Comparison of ENCODE assay signal across 8 cellular contexts in genomic region chr12:64256166-64256800, GRCh38. TPM values are rescaled to one million over a fixed set of nuclear protein-coding genes. Genes with fewer than 3 reads are reported as not detected.
A peak's percentile ranks its signal among the peaks of the same experiment; 100 is the strongest.
DNase-seq lines count a peak whose midpoint lies in the region; ATAC-seq and TF ChIP-seq lines count a peak whose summit lies in the region.

No MANE protein-coding gene starts in this region.

- TF ChIP-seq CTCF in AG09319 (IDR thresholded peaks at IDR 0.05; ENCODE audit: low read depth, low read length) (peak; percentile 53), astrocyte of the spinal cord (IDR thresholded peaks at IDR 0.05; ENCODE audit: low read depth, low read length) (peak; percentile 52)

- H3K27ac Mint-ChIP-seq in immature natural killer cell: peak overlapping the region in 1 of 6 donors; percentile 21

- H3K36me3 Mint-ChIP-seq in immature natural killer cell: no peaks in the 10 kb centered on the region

- in situ Hi-C loops in astrocyte of the spinal cord (cut with HindIII; ENCODE audit: low sequenced_read_pairs): no loop called here

- H3K4me3 Mint-ChIP-seq in immature natural killer cell: no peak overlapping the region

- H3K9me3 Mint-ChIP-seq in immature natural killer cell: no peaks in the 10 kb centered on the region

- no peak overlapping the region for H3K4me3 ChIP-seq in astrocyte of the spinal cord (ENCODE audit: low read depth, low read length)

- peaks cover 11 to 13% of the 10 kb centered on the region in 2 donors for H3K4me1 Mint-ChIP-seq in immature natural killer cell

- peak; percentile 61 for ATAC-seq in GM21619 (IDR thresholded peaks at IDR 0.05; ENCODE audit: unreplicated experiment)
- no peak for ATAC-seq in GM21367 (IDR thresholded peaks at IDR 0.05; ENCODE audit: unreplicated experiment)
- ATAC-seq in HG03039 (IDR thresholded peaks at IDR 0.05; ENCODE audit: unreplicated experiment): no peak

- DNase-seq in AG09319 (ENCODE audit: extremely low read depth, low read depth) (peak; percentile 18), NCI-H2227 (lab: John Stamatoyannopoulos, UW; ENCODE audit: unreplicated experiment) (peak; percentile 80), astrocyte of the spinal cord (ENCODE audit: low read depth, low spot score) (peak; percentile 72), immature natural killer cell (peak; percentile 14 to 48 (median 25)), superior temporal gyrus (ENCODE audit: extremely low spot score) (peak; percentile 97)

- H3K27me3 Mint-ChIP-seq in immature natural killer cell (ENCODE audit: low read depth in 3 of 3): peaks cover 0 to 2% (median 0%) of the 10 kb centered on the region in 3 donors

RNA-seq across cellular contexts. Expression of gene KICS2, which starts 34.2 kb away (rescaled TPM):
- polyA plus RNA-seq in immature natural killer cell: 10 to 100 TPM in 1 of 3 donors, 1 to 10 TPM in 2; 4.4 to 11.3 (median 6.4) TPM

Comparison
In these comparisons a context has a peak if more than half of its experiments do, and no peak if none do; other contexts are left out.
1. DNase-seq: peak in every context shown above with its lines; median percentile 97 in superior temporal gyrus; 80 in NCI-H2227; 72 in astrocyte of the spinal cord; 25 in immature natural killer cell; 18 in AG09319.